In genomic region chr6:142679907-142680306, GRCh38 we compare ENCODE assay signal across 24 cellular contexts.
A peak's percentile ranks its signal among the peaks of the same experiment; 100 is the strongest.
DNase-seq lines count a peak whose midpoint lies in the region; ATAC-seq lines count a peak whose summit lies in the region.
"Had no signal": no experiment of that assay in that cellular context is flagged by ENCODE, and none has a peak within 500 bp of the region (broad histone marks: within the 10 kb centered on the region; RNA-seq: fewer than 3 reads in every experiment).

No MANE protein-coding gene starts in this region.

- POLR2A ChIA-PET in activated naive CD8-positive, alpha-beta T cell treated with anti-CD3 and anti-CD28 coated beads, Interleukin-2, amount 10 ng/mL, durations not matched to agents 7 days and 5 days (lab: Charles Lee), result interaction anchor here (0.7 kb wide), 1 partner anchor 159 kb away, joined by 3 read pairs; no protein-coding TSS in a partner anchor
- POLR2A ChIA-PET in naive thymus-derived CD4-positive, alpha-beta T cell (lab: Charles Lee), result interaction anchor here (0.5 to 0.6 kb wide), 2 partner anchors 355 to 381 kb away, joined by 3 read pairs; partner anchors contain the start of gene AIG1

- H3K4me1 ChIP-seq in naive thymus-derived CD4-positive, alpha-beta T cell (ENCODE audit: control insufficient read depth in 2 of 2, insufficient read depth in 2 of 2, low read length in 2 of 2), result peaks cover 0 to 27% of the 10 kb centered on the region in 2 donors
- H3K4me1 ChIP-seq: HAP-1, SJCRH30 had no signal

- peaks cover 3% of the 10 kb centered on the region for H3K27me3 Mint-ChIP-seq in activated naive CD8-positive, alpha-beta T cell treated with anti-CD3 and anti-CD28 coated beads, Interleukin-2, amount 10 ng/mL, durations not matched to agents 7 days and 5 days
- H3K27me3 Mint-ChIP-seq in activated naive CD8-positive, alpha-beta T cell treated with anti-CD3 and anti-CD28 coated beads, Interleukin-2, amount 50 U/mL, for 24 hours, result peaks cover 6% of the 10 kb centered on the region
- peaks cover 8% of the 10 kb centered on the region for H3K27me3 Mint-ChIP-seq in activated T-helper 17 cell treated with anti-CD3 and anti-CD28 coated beads, Interleukin-2, amount 50 U/mL, for 72 hours
- no peaks in the 10 kb centered on the region for H3K27me3 Mint-ChIP-seq in naive thymus-derived CD4-positive, alpha-beta T cell

- H3K4me1 Mint-ChIP-seq in activated naive CD8-positive, alpha-beta T cell treated with anti-CD3 and anti-CD28 coated beads, Interleukin-2, amount 10 ng/mL, durations not matched to agents 7 days and 5 days, result peaks cover 16% of the 10 kb centered on the region
- H3K4me1 Mint-ChIP-seq in activated naive CD8-positive, alpha-beta T cell treated with anti-CD3 and anti-CD28 coated beads, Interleukin-2, amount 50 U/mL, for 24 hours, result peaks cover 7% of the 10 kb centered on the region
- peaks cover 6% of the 10 kb centered on the region for H3K4me1 Mint-ChIP-seq in activated T-helper 17 cell treated with anti-CD3 and anti-CD28 coated beads, Interleukin-2, amount 50 U/mL, for 72 hours
- peaks cover 6 to 62% (median 53%) of the 10 kb centered on the region in 7 donors for H3K4me1 Mint-ChIP-seq in naive thymus-derived CD4-positive, alpha-beta T cell

- ATAC-seq in activated naive CD8-positive, alpha-beta T cell treated with anti-CD3 and anti-CD28 coated beads, Interleukin-2, amount 10 ng/mL, durations not matched to agents 7 days and 5 days (ENCODE audit: low read depth), result peak; percentile 19
- no peak for ATAC-seq in activated naive CD8-positive, alpha-beta T cell treated with anti-CD3 and anti-CD28 coated beads, Interleukin-2, amount 50 U/mL, for 24 hours
- no peak for ATAC-seq in activated T-helper 17 cell treated with anti-CD3 and anti-CD28 coated beads, Interleukin-2, amount 50 U/mL, for 72 hours (replicated peaks)
- peak; percentile 24 for ATAC-seq in naive thymus-derived CD4-positive, alpha-beta T cell
- no peak for ATAC-seq in HG03159 (IDR thresholded peaks at IDR 0.05; ENCODE audit: unreplicated experiment)
- ATAC-seq: GM23338, Right ventricle myocardium inferior had no signal

- no peak overlapping the region for H3K4me3 Mint-ChIP-seq in activated naive CD8-positive, alpha-beta T cell treated with anti-CD3 and anti-CD28 coated beads, Interleukin-2, amount 10 ng/mL, durations not matched to agents 7 days and 5 days
- H3K4me3 Mint-ChIP-seq in activated naive CD8-positive, alpha-beta T cell treated with anti-CD3 and anti-CD28 coated beads, Interleukin-2, amount 50 U/mL, for 24 hours, result no peak overlapping the region
- peak overlapping the region; percentile 10 for H3K4me3 Mint-ChIP-seq in activated T-helper 17 cell treated with anti-CD3 and anti-CD28 coated beads, Interleukin-2, amount 50 U/mL, for 72 hours
- peak overlapping the region in 9 of 10 donors; percentile 54 to 85 (median 74) for H3K4me3 Mint-ChIP-seq in naive thymus-derived CD4-positive, alpha-beta T cell
- H3K4me3 Mint-ChIP-seq: GM23338, HFFc6 had no signal

- DNase-seq in activated naive CD8-positive, alpha-beta T cell treated with anti-CD3 and anti-CD28 coated beads, Interleukin-2, amount 10 ng/mL, durations not matched to agents 7 days and 5 days, result no peak
- no peak for DNase-seq in activated naive CD8-positive, alpha-beta T cell treated with anti-CD3 and anti-CD28 coated beads, Interleukin-2, amount 50 U/mL, for 24 hours
- DNase-seq in naive thymus-derived CD4-positive, alpha-beta T cell, result peak in 1 of 9 donors; percentile 7
- DNase-seq in GDM1 (lab: John Stamatoyannopoulos, UW), result no peak
- DNase-seq in head of caudate nucleus, result no peak
- DNase-seq: AML-193, COR-L47, DMS53, HFFc6, IMR-90, KG1, MM.1S, NCI-H2029, NCI-H524 treated with DMSO at 0.1 percent for 48 hours, NCI-H774, PC-9, SJCRH30 had no signal

- no peak overlapping the region for H3K27ac ChIP-seq in naive thymus-derived CD4-positive, alpha-beta T cell (ENCODE audit: low read depth, low read length)
- H3K27ac ChIP-seq: BLaER1 treated with 17β-estradiol and CSF1 and Interleukin-3, amounts not matched to agents 10 nM and 100 nM; PC-9; SJCRH30 had no signal

- H3K36me3 Mint-ChIP-seq in activated naive CD8-positive, alpha-beta T cell treated with anti-CD3 and anti-CD28 coated beads, Interleukin-2, amount 10 ng/mL, durations not matched to agents 7 days and 5 days, result peaks cover 5% of the 10 kb centered on the region
- H3K36me3 Mint-ChIP-seq in activated naive CD8-positive, alpha-beta T cell treated with anti-CD3 and anti-CD28 coated beads, Interleukin-2, amount 50 U/mL, for 24 hours (ENCODE audit: low read depth), result no peaks in the 10 kb centered on the region
- H3K36me3 Mint-ChIP-seq in activated T-helper 17 cell treated with anti-CD3 and anti-CD28 coated beads, Interleukin-2, amount 50 U/mL, for 72 hours (ENCODE audit: low read depth), result no peaks in the 10 kb centered on the region
- H3K36me3 Mint-ChIP-seq in naive thymus-derived CD4-positive, alpha-beta T cell, result no peaks in the 10 kb centered on the region
- H3K36me3 Mint-ChIP-seq: CD4-positive, alpha-beta memory T cell had no signal

- H3K9me3 ChIP-seq in naive thymus-derived CD4-positive, alpha-beta T cell (ENCODE audit: control insufficient read depth in 2 of 3, low read length in 3 of 3), result no peaks in the 10 kb centered on the region
- H3K9me3 ChIP-seq: BLaER1 treated with 17β-estradiol and CSF1 and Interleukin-3, amounts not matched to agents 10 nM and 100 nM; HAP-1; SJCRH30 had no signal

- H3K27ac Mint-ChIP-seq in activated naive CD8-positive, alpha-beta T cell treated with anti-CD3 and anti-CD28 coated beads, Interleukin-2, amount 10 ng/mL, durations not matched to agents 7 days and 5 days, result no peak overlapping the region
- H3K27ac Mint-ChIP-seq in activated naive CD8-positive, alpha-beta T cell treated with anti-CD3 and anti-CD28 coated beads, Interleukin-2, amount 50 U/mL, for 24 hours, result no peak overlapping the region
- H3K27ac Mint-ChIP-seq in activated T-helper 17 cell treated with anti-CD3 and anti-CD28 coated beads, Interleukin-2, amount 50 U/mL, for 72 hours, result no peak overlapping the region
- peak overlapping the region in 7 of 9 donors; percentile 14 to 94 (median 76) for H3K27ac Mint-ChIP-seq in naive thymus-derived CD4-positive, alpha-beta T cell
- H3K27ac Mint-ChIP-seq: GM23338, HFFc6 had no signal

- H3K36me3 ChIP-seq in naive thymus-derived CD4-positive, alpha-beta T cell (ENCODE audit: control insufficient read depth in 2 of 3, insufficient read depth in 3 of 3, low read length in 3 of 3), result no peaks in the 10 kb centered on the region
- H3K36me3 ChIP-seq: BLaER1 treated with 17β-estradiol and CSF1 and Interleukin-3, amounts not matched to agents 10 nM and 100 nM; HAP-1; SJCRH30 had no signal

- H3K4me3 ChIP-seq in naive thymus-derived CD4-positive, alpha-beta T cell (ENCODE audit: low read length), result no peak overlapping the region
- H3K4me3 ChIP-seq: BLaER1 treated with 17β-estradiol and CSF1 and Interleukin-3, amounts not matched to agents 10 nM and 100 nM; GM23338; HAP-1; PC-9; SJCRH30 had no signal

- H3K9me3 Mint-ChIP-seq in activated naive CD8-positive, alpha-beta T cell treated with anti-CD3 and anti-CD28 coated beads, Interleukin-2, amount 10 ng/mL, durations not matched to agents 7 days and 5 days, result peaks cover 6% of the 10 kb centered on the region
- H3K9me3 Mint-ChIP-seq in activated naive CD8-positive, alpha-beta T cell treated with anti-CD3 and anti-CD28 coated beads, Interleukin-2, amount 50 U/mL, for 24 hours, result no peaks in the 10 kb centered on the region
- H3K9me3 Mint-ChIP-seq in activated T-helper 17 cell treated with anti-CD3 and anti-CD28 coated beads, Interleukin-2, amount 50 U/mL, for 72 hours, result no peaks in the 10 kb centered on the region
- H3K9me3 Mint-ChIP-seq in naive thymus-derived CD4-positive, alpha-beta T cell, result peaks cover 0 to 7% (median 0%) of the 10 kb centered on the region in 11 donors
- H3K9me3 Mint-ChIP-seq: CD4-positive, alpha-beta memory T cell; GM23338; HFFc6 had no signal

- H3K27me3 ChIP-seq in naive thymus-derived CD4-positive, alpha-beta T cell (ENCODE audit: control insufficient read depth in 2 of 2, insufficient read depth in 2 of 2, low read length in 2 of 2), result no peaks in the 10 kb centered on the region
- H3K27me3 ChIP-seq: BLaER1 treated with 17β-estradiol and CSF1 and Interleukin-3, amounts not matched to agents 10 nM and 100 nM; SJCRH30 had no signal

- intact Hi-C loops in naive thymus-derived CD4-positive, alpha-beta T cell (cut with micrococcal nuclease), result loop anchor here in 1 of 2 donors (5.0 kb wide), 1 partner anchor 283 kb away; no protein-coding TSS in a partner anchor
- intact Hi-C loops in head of caudate nucleus (cut with DNase I), result no loop called here

- CTCF ChIA-PET in naive thymus-derived CD4-positive, alpha-beta T cell (lab: Charles Lee), result interaction anchor here (1.4 to 1.6 kb wide), 2 partner anchors 11 to 12 kb away, joined by 5 to 8 read pairs; no protein-coding TSS in a partner anchor

Comparison
In these comparisons a context has a peak if more than half of its experiments do, and no peak if none do; other contexts are left out.
1. ATAC-seq: peak in activated naive CD8-positive, alpha-beta T cell treated with anti-CD3 and anti-CD28 coated beads, Interleukin-2, amount 10 ng/mL, durations not matched to agents 7 days and 5 days (single experiment) and naive thymus-derived CD4-positive, alpha-beta T cell (single experiment); none in activated naive CD8-positive, alpha-beta T cell treated with anti-CD3 and anti-CD28 coated beads, Interleukin-2, amount 50 U/mL, for 24 hours (single experiment), activated T-helper 17 cell treated with anti-CD3 and anti-CD28 coated beads, Interleukin-2, amount 50 U/mL, for 72 hours (single experiment) and HG03159 (single experiment).
2. H3K27ac Mint-ChIP-seq: peak in naive thymus-derived CD4-positive, alpha-beta T cell (7 of 9); none in activated naive CD8-positive, alpha-beta T cell treated with anti-CD3 and anti-CD28 coated beads, Interleukin-2, amount 10 ng/mL, durations not matched to agents 7 days and 5 days (single experiment), activated naive CD8-positive, alpha-beta T cell treated with anti-CD3 and anti-CD28 coated beads, Interleukin-2, amount 50 U/mL, for 24 hours (single experiment) and activated T-helper 17 cell treated with anti-CD3 and anti-CD28 coated beads, Interleukin-2, amount 50 U/mL, for 72 hours (single experiment).
3. H3K4me3 Mint-ChIP-seq: peak in activated T-helper 17 cell treated with anti-CD3 and anti-CD28 coated beads, Interleukin-2, amount 50 U/mL, for 72 hours (single experiment) and naive thymus-derived CD4-positive, alpha-beta T cell (9 of 10); none in activated naive CD8-positive, alpha-beta T cell treated with anti-CD3 and anti-CD28 coated beads, Interleukin-2, amount 10 ng/mL, durations not matched to agents 7 days and 5 days (single experiment) and activated naive CD8-positive, alpha-beta T cell treated with anti-CD3 and anti-CD28 coated beads, Interleukin-2, amount 50 U/mL, for 24 hours (single experiment).